In genomic region chr1:112141301-112141700, GRCh38 we compare ENCODE assay signal across 23 cellular contexts.
"Had no signal": no experiment of that assay in that cellular context is flagged by ENCODE, and none has a peak within 500 bp of the region (broad histone marks: within the 10 kb centered on the region; RNA-seq: fewer than 3 reads in every experiment).

No MANE protein-coding gene starts in this region.

- H3K27me3 ChIP-seq: colonic mucosa, gastrocnemius medialis, heart right ventricle had no signal

- DNase-seq: colonic mucosa; cortex of kidney; effector CD8-positive, alpha-beta T cell; effector memory CD8-positive, alpha-beta T cell; endodermal cell; erythroblast; esophagus squamous epithelium; foreskin fibroblast; foreskin melanocyte; glutamatergic neuron; head of caudate nucleus; hippocampal formation; left colon; left lung; lower lobe of right lung; mammary epithelial cell; mesendoderm; midbrain; naive thymus-derived CD4-positive, alpha-beta T cell had no signal

- H3K4me3 ChIP-seq: colonic mucosa, esophagus squamous epithelium, gastrocnemius medialis, heart right ventricle, left lung, lower lobe of right lung had no signal

- H3K9me3 ChIP-seq: colonic mucosa, esophagus squamous epithelium, gastrocnemius medialis, heart right ventricle, left lung, lower lobe of right lung had no signal

- ATAC-seq: effector memory CD8-positive, alpha-beta T cell; esophagus mucosa; gastrocnemius medialis; left colon; left lung; lower lobe of right lung; naive thymus-derived CD4-positive, alpha-beta T cell had no signal

- H3K27ac ChIP-seq: colonic mucosa, epithelial cell of prostate, esophagus squamous epithelium, gastrocnemius medialis, left lung, lower lobe of right lung had no signal

- H3K4me1 ChIP-seq: colonic mucosa, esophagus squamous epithelium, left lung, lower lobe of right lung had no signal
